ENCODE assay signal across 8 cellular contexts in the genomic region with DNA sequence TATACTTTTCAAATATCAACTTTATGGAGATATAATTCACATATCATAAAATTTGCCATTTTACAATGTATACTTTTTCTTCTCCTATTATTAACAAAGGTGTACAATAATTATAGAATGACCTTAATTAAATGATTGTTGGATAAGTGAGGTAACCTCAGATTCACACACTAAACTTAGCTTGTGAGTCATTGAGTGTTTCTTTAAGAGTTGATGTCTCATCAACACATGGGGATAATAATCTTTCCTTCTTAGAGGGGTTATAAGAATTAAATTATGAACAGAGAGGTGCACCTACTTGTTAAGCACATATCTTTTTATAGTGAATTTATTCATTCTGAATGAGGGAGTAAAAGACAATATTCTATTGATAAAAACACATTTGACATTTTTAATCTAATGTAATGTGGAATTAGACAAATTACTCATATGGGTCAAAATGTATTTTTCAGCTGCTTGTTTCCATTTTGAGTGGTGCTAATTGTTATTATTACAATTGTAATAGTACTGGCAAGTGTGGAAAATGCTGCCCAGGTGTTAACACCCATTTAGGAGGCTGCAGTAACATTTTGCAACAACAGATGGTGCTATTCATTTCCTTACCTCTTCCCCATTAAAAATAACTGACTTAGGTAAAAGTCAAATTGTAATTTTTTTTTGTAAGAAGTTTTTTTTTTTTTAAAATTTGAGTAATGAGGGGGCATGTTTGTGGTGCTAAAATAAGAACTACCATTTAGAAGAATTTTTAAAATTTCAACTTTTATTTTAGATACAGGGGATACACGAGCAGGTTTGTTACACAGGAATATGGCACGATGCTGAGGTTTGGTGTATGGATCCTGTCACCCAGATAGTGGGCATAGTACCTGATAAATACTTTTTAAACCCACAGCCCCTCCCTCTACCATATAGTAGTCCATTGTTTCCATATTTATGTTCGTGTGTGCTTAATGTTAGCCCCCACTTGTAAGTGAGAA. TPM values are rescaled to one million over a fixed set of nuclear protein-coding genes. Genes with fewer than 3 reads are reported as not detected.
DNase-seq lines count a peak whose midpoint lies in the region; ATAC-seq and TF ChIP-seq lines count a peak whose summit lies in the region.

No MANE protein-coding gene starts in this region.

- no peaks in the 10 kb centered on the region for H3K79me2 ChIP-seq in KMS-11 (ENCODE audit: insufficient read depth, low read depth)

- peak; percentile 71 for TF ChIP-seq CTCF in A673 (conservative IDR thresholded peaks at IDR 0.05; ENCODE audit: low read depth, low read length)
- peak; percentile 65 for TF ChIP-seq CTCF in GM12873 (IDR thresholded peaks at IDR 0.05; ENCODE audit: insufficient read depth, low read depth, low read length, missing control alignments)
- TF ChIP-seq CTCF in KMS-11 (conservative IDR thresholded peaks at IDR 0.05; ENCODE audit: low read depth, low read length), result peak; percentile 87
- peak; percentile 25 to 89 (median 73) for TF ChIP-seq CTCF in body of pancreas (IDR thresholded peaks at IDR 0.05)
- TF ChIP-seq CTCF in mesothelial cell of epicardium (IDR thresholded peaks at IDR 0.05; ENCODE audit: unreplicated experiment), result peak; percentile 67

- no peak overlapping the region for H3K27ac Mint-ChIP-seq in mesothelial cell of epicardium

- no peak overlapping the region for H3K9ac ChIP-seq in KMS-11

- no peak overlapping the region for H3K4me3 Mint-ChIP-seq in mesothelial cell of epicardium

- H3K4me1 ChIP-seq in A673 (ENCODE audit: insufficient read depth, low read length, poor library complexity, severe bottlenecking) (no peaks in the 10 kb centered on the region), KMS-11 (ENCODE audit: low read depth, poor library complexity, severe bottlenecking) (no peaks in the 10 kb centered on the region), body of pancreas (no peaks in the 10 kb centered on the region), aorta (ENCODE audit: control insufficient read depth in 1 of 2, insufficient read depth in 2 of 2, low read length in 2 of 2) (no peaks in the 10 kb centered on the region)

- 69 to 80% methylated on average over 3 of the region's 3 CpGs for WGBS in body of pancreas, 2 donors
- WGBS in aorta, 2 donors, result 83 to 86% methylated on average over 3 of the region's 3 CpGs

- peaks cover 18% of the 10 kb centered on the region for H3K27me3 Mint-ChIP-seq in mesothelial cell of epicardium (ENCODE audit: low read depth)

- DNase-seq in A673 (ENCODE audit: low spot score) (peak; percentile 12), body of pancreas (peak in 2 of 4 donors; percentile 28 to 33), mesothelial cell of epicardium (ENCODE audit: low spot score in 2 of 2, unreplicated experiment in 2 of 2) (no peak), aorta (no peak)
- DNase-seq in stimulated activated CD4-positive, alpha-beta T cell treated with anti-CD3 and anti-CD28 coated beads, Interleukin-4, amount 100 ng/mL, for 1 hour, result no peak
- no peak for DNase-seq in effector CD8-positive, alpha-beta T cell (lab: John Stamatoyannopoulos, UW)

- no peaks in the 10 kb centered on the region for H3K36me3 Mint-ChIP-seq in mesothelial cell of epicardium

- H3K27ac ChIP-seq in A673 (ENCODE audit: low read depth, low read length, poor library complexity, severe bottlenecking) (no peak overlapping the region), KMS-11 (no peak overlapping the region), body of pancreas (no peak overlapping the region), aorta (ENCODE audit: low read depth in 1 of 2, low read length in 2 of 2) (no peak overlapping the region)

- H3K4me3 ChIP-seq in A673 (ENCODE audit: low read depth, low read length, poor library complexity, severe bottlenecking) (no peak overlapping the region), KMS-11 (IDR thresholded peaks at IDR 0.05; ENCODE audit: insufficient read depth, low read depth, low read length) (no peak overlapping the region), body of pancreas (no peak overlapping the region), aorta (ENCODE audit: low read length in 2 of 2) (no peak overlapping the region)

- no peak for TF ChIP-seq POLR2A in body of pancreas (IDR thresholded peaks at IDR 0.05)

- CTCF ChIA-PET in A673 (lab: Charles Lee), result interaction anchor here (0.8 kb wide), 1 partner anchor 8 kb away, joined by 4 read pairs; no protein-coding TSS in a partner anchor

- H4K20me1 ChIP-seq in KMS-11 (ENCODE audit: insufficient read depth), result no peaks in the 10 kb centered on the region

- ATAC-seq in body of pancreas (no peak), aorta (ENCODE audit: low FRiP score) (no peak)

- H3K4me2 ChIP-seq in KMS-11, result no peak overlapping the region

- no peak overlapping the region for H2AFZ ChIP-seq in KMS-11 (ENCODE audit: low read depth)

- H3K9me3 ChIP-seq in A673 (ENCODE audit: low read depth, low read length, poor library complexity, severe bottlenecking) (no peaks in the 10 kb centered on the region), body of pancreas (no peaks in the 10 kb centered on the region), aorta (ENCODE audit: control insufficient read depth, low read length) (peaks cover 2% of the 10 kb centered on the region)

- H3K4me1 Mint-ChIP-seq in mesothelial cell of epicardium, result peaks cover 7% of the 10 kb centered on the region

- POLR2A ChIA-PET in A673 (lab: Charles Lee; ENCODE audit: low non-redundant PET), result no interaction called here

- no TSS peak for BruUV-seq in A673 (replicated peaks; lab: Mats Ljungman, UMichigan)

- H3K9me3 Mint-ChIP-seq in mesothelial cell of epicardium, result no peaks in the 10 kb centered on the region

- H3K27me3 ChIP-seq in A673 (replicated peaks; ENCODE audit: insufficient read depth, low read depth, low read length, poor library complexity) (no peaks in the 10 kb centered on the region), KMS-11 (ENCODE audit: insufficient read depth, low read depth) (no peaks in the 10 kb centered on the region), body of pancreas (no peaks in the 10 kb centered on the region), aorta (ENCODE audit: control insufficient read depth in 1 of 2, insufficient read depth in 2 of 2, low read length in 1 of 2) (no peaks in the 10 kb centered on the region)

- intact Hi-C loops in A673 (cut with micrococcal nuclease; ENCODE audit: unreplicated experiment) (loop anchor here (5.0 to 10.0 kb wide), 3 partner anchors 88 to 164 kb away; no protein-coding TSS in a partner anchor), body of pancreas (cut with DNase I) (loop anchor here (10.0 kb wide), 2 partner anchors 86 to 116 kb away; no protein-coding TSS in a partner anchor), aorta (cut with DNase I) (no loop called here)

- H3K36me3 ChIP-seq in A673 (ENCODE audit: insufficient read depth, low read length, poor library complexity, severe bottlenecking) (no peaks in the 10 kb centered on the region), KMS-11 (ENCODE audit: insufficient read depth) (no peaks in the 10 kb centered on the region), body of pancreas (replicated peaks in 1 of 2; ENCODE audit: insufficient read depth in 1 of 2, low read depth in 2 of 2) (no peaks in the 10 kb centered on the region), aorta (ENCODE audit: control insufficient read depth in 1 of 2, insufficient read depth in 2 of 2, low read length in 1 of 2) (no peaks in the 10 kb centered on the region)

RNA-seq across cellular contexts. Expression of a gene that starts 32.1 kb away (rescaled TPM):
- total RNA-seq in A673 (2021), result not detected in 2 replicates
- not detected for total RNA-seq in body of pancreas
- not detected in 3 replicates for total RNA-seq in mesothelial cell of epicardium
- total RNA-seq in aorta, result not detected
- polyA plus RNA-seq in aorta, result not detected

Comparison
In these comparisons a context has a peak if more than half of its experiments do, and no peak if none do; other contexts are left out.
1. intact Hi-C loops: an anchor here in A673 (5.0 to 10.0 kb wide) and body of pancreas (10.0 kb wide); none called in aorta.